ENCODE assay signal across 9 cellular contexts in genomic region chr21:44301093-44301492, GRCh38. TPM values are rescaled to one million over a fixed set of nuclear protein-coding genes. Genes with fewer than 3 reads are reported as not detected.
A peak's percentile ranks its signal among the peaks of the same experiment; 100 is the strongest.
DNase-seq lines count a peak whose midpoint lies in the region; ATAC-seq and TF ChIP-seq lines count a peak whose summit lies in the region.
"Had no signal": no experiment of that assay in that cellular context is flagged by ENCODE, and none has a peak within 500 bp of the region (broad histone marks: within the 10 kb centered on the region; RNA-seq: fewer than 3 reads in every experiment).

No MANE protein-coding gene starts in this region.

- no peak overlapping the region for H3K4ac ChIP-seq in mesendoderm (ENCODE audit: low read depth, low read length)

- H2BK120ac ChIP-seq in mesendoderm (ENCODE audit: low read depth, low read length) = no peak overlapping the region

- H3K18ac ChIP-seq in mesendoderm (ENCODE audit: low read length) = no peak overlapping the region

- peak overlapping the region; percentile 86 for H3K4me3 Mint-ChIP-seq in type B pancreatic cell

- H2AK5ac ChIP-seq in mesendoderm (ENCODE audit: low read length) = no peak overlapping the region

- no peak for TF ChIP-seq POLR2A in body of pancreas (IDR thresholded peaks at IDR 0.05)

- TF ChIP-seq CTCF in cardiac muscle cell (IDR thresholded peaks at IDR 0.05; ENCODE audit: low read depth, low read length) (no peak), body of pancreas (IDR thresholded peaks at IDR 0.05) (no peak), type B pancreatic cell (conservative IDR thresholded peaks at IDR 0.05) (no peak)

- H3K79me1 ChIP-seq in mesendoderm (ENCODE audit: low read length) = peaks cover 12% of the 10 kb centered on the region

- H2BK15ac ChIP-seq in mesendoderm (replicated peaks; ENCODE audit: low read depth) = no peak overlapping the region

- H2BK5ac ChIP-seq in mesendoderm (ENCODE audit: low read length) = no peak overlapping the region

- ATAC-seq in Right ventricle myocardium inferior = no peak
- ATAC-seq in body of pancreas = no peak

- no peaks in the 10 kb centered on the region for H3K9me3 ChIP-seq in cardiac muscle cell (ENCODE audit: low read depth)
- H3K9me3 ChIP-seq in body of pancreas = no peaks in the 10 kb centered on the region

- no peak overlapping the region for H4K5ac ChIP-seq in mesendoderm (ENCODE audit: low read length)

- H3K4me1 Mint-ChIP-seq in type B pancreatic cell (ENCODE audit: unreplicated experiment) = peaks cover 24% of the 10 kb centered on the region

- H3K23ac ChIP-seq in mesendoderm (ENCODE audit: low read length) = no peak overlapping the region

- H3K27ac ChIP-seq in cardiac muscle cell (peak overlapping the region; percentile 85), body of pancreas (peak overlapping the region in 3 of 4 donors; percentile 79 to 95 (median 89)), mesendoderm (ENCODE audit: low read depth, low read length) (no peak overlapping the region)

- H3K27me3 Mint-ChIP-seq in type B pancreatic cell = no peaks in the 10 kb centered on the region

- no peak overlapping the region for H4K8ac ChIP-seq in mesendoderm (ENCODE audit: low read depth, low read length)

- H3K27ac Mint-ChIP-seq in type B pancreatic cell = peak overlapping the region; percentile 82

- H3K36me3 Mint-ChIP-seq in type B pancreatic cell = no peaks in the 10 kb centered on the region

- peak overlapping the region; percentile 94 for H3K56ac ChIP-seq in mesendoderm (ENCODE audit: low read length)

- peak overlapping the region; percentile 82 for H3K9ac ChIP-seq in mesendoderm (ENCODE audit: low read length)

- intact Hi-C loops in Right ventricle myocardium inferior (cut with DNase I) (no loop called here), body of pancreas (cut with DNase I) (no loop called here)

- no peaks in the 10 kb centered on the region for H3K9me3 Mint-ChIP-seq in type B pancreatic cell

- no peak for DNase-seq in cardiac muscle cell (ENCODE audit: low read depth in 1 of 2, low spot score in 1 of 2)
- no peak for DNase-seq in Right ventricle myocardium inferior (ENCODE audit: missing footprints)
- DNase-seq in body of pancreas = no peak
- no peak for DNase-seq in mesendoderm
- no peak for DNase-seq in type B pancreatic cell (ENCODE audit: extremely low spot score, unreplicated experiment)
- no peak for DNase-seq in effector CD8-positive, alpha-beta T cell (lab: John Stamatoyannopoulos, UW)
- DNase-seq in KG1 (lab: John Stamatoyannopoulos, UW) = no peak
- DNase-seq in NCI-H510A treated with DMSO at 0.1 percent for 48 hours (lab: John Stamatoyannopoulos, UW) = no peak

- H3K36me3 ChIP-seq in cardiac muscle cell (no peaks in the 10 kb centered on the region), body of pancreas (replicated peaks in 1 of 2; ENCODE audit: insufficient read depth in 1 of 2, low read depth in 2 of 2) (no peaks in the 10 kb centered on the region), mesendoderm (ENCODE audit: control insufficient read depth, insufficient read depth, low read length) (no peaks in the 10 kb centered on the region)

- H3K4me2 ChIP-seq in mesendoderm (ENCODE audit: low read length) = peak overlapping the region; percentile 87

- WGBS in body of pancreas, 2 donors = 53 to 56% methylated on average over 7 to 10 of the region's 12 CpGs
- no CpG with 5 or more reads among the region's 12 CpGs for WGBS in mesendoderm (ENCODE audit: extremely low coverage, insufficient coverage, low lambda C conversion rate)

- H3K4me3 ChIP-seq in cardiac muscle cell (peak overlapping the region; percentile 98), body of pancreas (no peak overlapping the region), mesendoderm (ENCODE audit: low read length) (no peak overlapping the region)

- H3K27me3 ChIP-seq in cardiac muscle cell (no peaks in the 10 kb centered on the region), body of pancreas (no peaks in the 10 kb centered on the region), mesendoderm (ENCODE audit: insufficient read depth, low read length, poor library complexity) (no peaks in the 10 kb centered on the region)

- peaks cover 6% of the 10 kb centered on the region for H3K79me2 ChIP-seq in mesendoderm (ENCODE audit: control insufficient read depth, insufficient read depth, low read length)

- peaks cover 11% of the 10 kb centered on the region for H3K4me1 ChIP-seq in cardiac muscle cell (ENCODE audit: low read depth)
- peaks cover 61% of the 10 kb centered on the region for H3K4me1 ChIP-seq in body of pancreas
- peaks cover 3% of the 10 kb centered on the region for H3K4me1 ChIP-seq in mesendoderm (ENCODE audit: control insufficient read depth, low read depth, low read length)

RNA-seq across cellular contexts. Expression of gene PFKL, which starts 1.2 kb away (rescaled TPM):
- total RNA-seq in cardiac muscle cell (197 and 213 TPM in 2 replicates), Right ventricle myocardium inferior (52.5 TPM), body of pancreas (100 to 1,000 TPM in 1 of 2 donors, 10 to 100 TPM in 1; 56.8 to 104 TPM), type B pancreatic cell (ENCODE audit: low replicate concordance) (135 and 178 TPM in 2 replicates)
- polyA plus RNA-seq in cardiac muscle cell = 204 and 281 TPM in 2 replicates
- 41.1 TPM for polyA plus RNA-seq in mesendoderm (2013, experiment 1 of 2)
- polyA plus RNA-seq in mesendoderm (2013, experiment 2 of 2) = 42.3 TPM

RNA-seq across cellular contexts. Expression of gene AIRE, which starts 15.4 kb away (rescaled TPM):
- total RNA-seq in cardiac muscle cell = 0.45 TPM in 1 of 2 replicates, not detected in the other
- polyA plus RNA-seq in cardiac muscle cell = not detected in 2 replicates
- total RNA-seq in Right ventricle myocardium inferior = not detected
- 1 to 10 TPM in 1 of 2 donors, not detected in 1; 1.0 TPM for total RNA-seq in body of pancreas
- polyA plus RNA-seq in mesendoderm (2013, experiment 1 of 2) = 0.08 TPM
- polyA plus RNA-seq in mesendoderm (2013, experiment 2 of 2) = 0.10 TPM
- total RNA-seq in type B pancreatic cell (ENCODE audit: low replicate concordance) = 0.12 TPM in 1 of 2 replicates, not detected in the other
- total RNA-seq: HT1080 had no signal

RNA-seq across cellular contexts. Expression of gene CFAP410, which starts 38.1 kb away (rescaled TPM):
- total RNA-seq in cardiac muscle cell (40.9 and 46.7 TPM in 2 replicates), Right ventricle myocardium inferior (16.8 TPM), body of pancreas (10 to 100 TPM; 24.6 to 43.8 TPM), type B pancreatic cell (ENCODE audit: low replicate concordance) (15.1 and 23.1 TPM in 2 replicates)
- polyA plus RNA-seq in cardiac muscle cell = 34.0 and 37.1 TPM in 2 replicates
- 10.7 TPM for polyA plus RNA-seq in mesendoderm (2013, experiment 1 of 2)
- 10.9 TPM for polyA plus RNA-seq in mesendoderm (2013, experiment 2 of 2)

RNA-seq across cellular contexts. Expression of gene DNMT3L, which starts 39.4 kb away (rescaled TPM):
- total RNA-seq in cardiac muscle cell (not detected in 2 replicates), Right ventricle myocardium inferior (not detected), body of pancreas (not detected), type B pancreatic cell (ENCODE audit: low replicate concordance) (0.81 TPM in 1 of 2 replicates, not detected in the other)
- polyA plus RNA-seq in cardiac muscle cell = not detected in 2 replicates
- 1.9 TPM for polyA plus RNA-seq in mesendoderm (2013, experiment 1 of 2)
- polyA plus RNA-seq in mesendoderm (2013, experiment 2 of 2) = 1.5 TPM
- total RNA-seq: HT1080 had no signal

RNA-seq across cellular contexts. Expression of gene TRPM2, which starts 52.3 kb away (rescaled TPM):
- total RNA-seq in cardiac muscle cell (not detected in 2 replicates), Right ventricle myocardium inferior (2.7 TPM), body of pancreas (1 to 10 TPM; 2.1 to 2.3 TPM), type B pancreatic cell (ENCODE audit: low replicate concordance) (0.05 and 0.07 TPM in 2 replicates)
- not detected in 2 replicates for polyA plus RNA-seq in cardiac muscle cell
- polyA plus RNA-seq in mesendoderm (2013, experiment 1 of 2) = 0.66 TPM
- 0.87 TPM for polyA plus RNA-seq in mesendoderm (2013, experiment 2 of 2)
